In the genomic region with DNA sequence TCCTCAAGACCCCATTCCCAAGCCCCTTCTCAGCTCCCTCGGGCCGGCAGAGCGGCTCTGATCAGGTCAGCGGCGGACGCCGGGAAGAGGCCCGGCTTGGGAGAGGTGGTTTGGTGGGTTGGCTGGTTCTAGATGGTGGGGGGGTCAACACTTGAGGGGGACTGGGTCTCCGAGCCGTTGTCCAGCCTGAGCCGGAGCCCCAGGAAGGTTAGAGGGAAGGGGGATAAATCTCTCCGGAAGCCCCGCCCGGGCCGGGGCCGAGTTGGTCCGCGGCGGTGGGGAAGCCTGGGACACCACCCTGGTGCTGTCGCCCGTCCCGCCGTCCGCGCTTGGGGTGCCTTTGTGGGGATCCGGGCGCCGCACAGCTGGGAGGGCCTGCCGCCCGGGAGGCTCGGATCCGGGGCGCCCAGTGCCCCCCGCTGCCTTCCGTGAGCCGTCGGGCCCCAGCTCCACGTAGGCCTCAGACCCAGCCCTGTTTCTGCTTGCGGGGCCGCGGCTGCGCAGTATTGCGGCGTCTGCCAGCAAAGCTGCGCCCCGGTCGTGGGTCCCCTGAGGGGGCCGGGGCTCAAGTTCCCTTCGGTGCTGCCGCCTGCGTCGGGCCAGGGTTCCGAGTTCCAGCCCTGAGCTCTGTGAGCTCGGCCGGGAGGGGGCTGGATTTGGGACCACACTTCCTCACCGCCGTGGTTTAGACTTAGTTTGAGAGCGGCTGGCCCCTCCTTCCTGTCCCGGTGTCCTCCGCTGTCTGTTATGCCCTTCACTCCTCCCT, we compare ENCODE assay signal across 1 cellular context.
TF ChIP-seq lines count a peak whose summit lies in the region.

No MANE protein-coding gene starts in this region.

TF ChIP-seq in HepG2, 621 proteins besides CTCF, POLR2A, EP300 and RAD21 (continued from another document and continues in another):
- TF ChIP-seq, protein P1, sequence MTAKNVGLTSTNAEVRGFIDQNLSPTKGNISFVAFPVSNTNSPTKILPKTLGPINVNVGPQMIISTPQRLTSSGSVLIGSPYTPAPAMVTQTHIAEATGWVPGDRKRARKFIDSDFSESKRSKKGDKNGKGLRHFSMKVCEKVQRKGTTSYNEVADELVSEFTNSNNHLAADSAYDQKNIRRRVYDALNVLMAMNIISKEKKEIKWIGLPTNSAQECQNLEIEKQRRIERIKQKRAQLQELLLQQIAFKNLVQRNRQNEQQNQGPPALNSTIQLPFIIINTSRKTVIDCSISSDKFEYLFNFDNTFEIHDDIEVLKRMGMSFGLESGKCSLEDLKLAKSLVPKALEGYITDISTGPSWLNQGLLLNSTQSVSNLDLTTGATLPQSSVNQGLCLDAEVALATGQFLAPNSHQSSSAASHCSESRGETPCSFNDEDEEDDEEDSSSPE (CRISPR knock-in tag; IDR thresholded peaks at IDR 0.05) = no peak
- TF ChIP-seq CCAR2 (optimal IDR thresholded peaks at IDR 0.05; ENCODE audit: low read depth, low read length) (no peak), ZNF484 (CRISPR knock-in tag; IDR thresholded peaks at IDR 0.05; ENCODE audit: borderline replicate concordance, low read depth) (0 out of 2 replicates have a peak, but pooled peaks have one; percentile 72), PHB2 (IDR thresholded peaks at IDR 0.05; ENCODE audit: partially characterized antibody) (no peak), SP5 (CRISPR knock-in tag; IDR thresholded peaks at IDR 0.05; ENCODE audit: borderline replicate concordance, low read depth) (no peak), ZBTB7A (CRISPR knock-in tag; IDR thresholded peaks at IDR 0.05) (peak; percentile 45; the same call in 1 of the 2 replicates), POLR2AphosphoS2 (IDR thresholded peaks at IDR 0.05; ENCODE audit: low read depth, low read length) (no peak), ZNF101 (CRISPR knock-in tag; IDR thresholded peaks at IDR 0.05; ENCODE audit: borderline replicate concordance, low read depth) (0 out of 2 replicates have a peak, but pooled peaks have one; percentile 40), ZNF260 (CRISPR knock-in tag; IDR thresholded peaks at IDR 0.05; ENCODE audit: borderline replicate concordance, low read depth) (no peak), ZNF33A (CRISPR knock-in tag; IDR thresholded peaks at IDR 0.05; ENCODE audit: borderline replicate concordance) (0 out of 2 replicates have a peak, but pooled peaks have one; percentile 57), ZNF563 (CRISPR knock-in tag; IDR thresholded peaks at IDR 0.05) (peak; percentile 71; the same call in 1 of the 2 replicates), CEBPB (IDR thresholded peaks at IDR 0.05; ENCODE audit: borderline replicate concordance, low read depth, low read length) (no peak), STAT5B (CRISPR knock-in tag; IDR thresholded peaks at IDR 0.05) (no peak), ZKSCAN8 (CRISPR knock-in tag; IDR thresholded peaks at IDR 0.05; ENCODE audit: borderline replicate concordance) (no peak), ZFY (CRISPR knock-in tag; IDR thresholded peaks at IDR 0.05) (peak; percentile 98), NFIB (CRISPR knock-in tag; IDR thresholded peaks at IDR 0.05; ENCODE audit: borderline replicate concordance) (no peak), ZNF850 (CRISPR knock-in tag; conservative IDR thresholded peaks at IDR 0.05) (no peak; the same call in 1 of the 2 replicates), GFI1 (CRISPR knock-in tag; IDR thresholded peaks at IDR 0.05; ENCODE audit: borderline replicate concordance) (no peak), ZNF558 (CRISPR knock-in tag; IDR thresholded peaks at IDR 0.05; ENCODE audit: borderline replicate concordance) (0 out of 2 replicates have a peak, but pooled peaks have one; percentile 36), ZNF326 (CRISPR knock-in tag; IDR thresholded peaks at IDR 0.05; ENCODE audit: borderline replicate concordance) (no peak), MEIS1 (CRISPR knock-in tag; IDR thresholded peaks at IDR 0.05; ENCODE audit: borderline replicate concordance) (peak; percentile 62; the same call in 1 of the 2 replicates), ZNF138 (CRISPR knock-in tag; IDR thresholded peaks at IDR 0.05; ENCODE audit: low read depth) (no peak), ZNF530 (CRISPR knock-in tag; IDR thresholded peaks at IDR 0.05; ENCODE audit: low read depth) (no peak), ZNF432 (CRISPR knock-in tag; IDR thresholded peaks at IDR 0.05; ENCODE audit: borderline replicate concordance) (no peak), ZC3H4 (CRISPR knock-in tag; IDR thresholded peaks at IDR 0.05; ENCODE audit: borderline replicate concordance) (no peak), ZNF567 (CRISPR knock-in tag; IDR thresholded peaks at IDR 0.05; ENCODE audit: borderline replicate concordance) (no peak), ZNF207 (IDR thresholded peaks at IDR 0.05; ENCODE audit: borderline replicate concordance) (no peak), ZNF17 (CRISPR knock-in tag; IDR thresholded peaks at IDR 0.05) (no peak), EEA1 (CRISPR knock-in tag; IDR thresholded peaks at IDR 0.05; ENCODE audit: borderline replicate concordance) (no peak), ZNF780A (CRISPR knock-in tag; IDR thresholded peaks at IDR 0.05) (no peak), ZNF652 (CRISPR knock-in tag; IDR thresholded peaks at IDR 0.05; ENCODE audit: borderline replicate concordance, low read depth) (no peak), GATAD1 (CRISPR knock-in tag; IDR thresholded peaks at IDR 0.05) (peak; percentile 61; the same call in 1 of the 2 replicates), ZNF160 (CRISPR knock-in tag; IDR thresholded peaks at IDR 0.05) (peak; percentile 33; the same call in 1 of the 2 replicates)
- TF ChIP-seq, protein P2, sequence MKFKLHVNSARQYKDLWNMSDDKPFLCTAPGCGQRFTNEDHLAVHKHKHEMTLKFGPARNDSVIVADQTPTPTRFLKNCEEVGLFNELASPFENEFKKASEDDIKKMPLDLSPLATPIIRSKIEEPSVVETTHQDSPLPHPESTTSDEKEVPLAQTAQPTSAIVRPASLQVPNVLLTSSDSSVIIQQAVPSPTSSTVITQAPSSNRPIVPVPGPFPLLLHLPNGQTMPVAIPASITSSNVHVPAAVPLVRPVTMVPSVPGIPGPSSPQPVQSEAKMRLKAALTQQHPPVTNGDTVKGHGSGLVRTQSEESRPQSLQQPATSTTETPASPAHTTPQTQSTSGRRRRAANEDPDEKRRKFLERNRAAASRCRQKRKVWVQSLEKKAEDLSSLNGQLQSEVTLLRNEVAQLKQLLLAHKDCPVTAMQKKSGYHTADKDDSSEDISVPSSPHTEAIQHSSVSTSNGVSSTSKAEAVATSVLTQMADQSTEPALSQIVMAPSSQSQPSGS (CRISPR knock-in tag; IDR thresholded peaks at IDR 0.05) = no peak
- TF ChIP-seq, protein P3, sequence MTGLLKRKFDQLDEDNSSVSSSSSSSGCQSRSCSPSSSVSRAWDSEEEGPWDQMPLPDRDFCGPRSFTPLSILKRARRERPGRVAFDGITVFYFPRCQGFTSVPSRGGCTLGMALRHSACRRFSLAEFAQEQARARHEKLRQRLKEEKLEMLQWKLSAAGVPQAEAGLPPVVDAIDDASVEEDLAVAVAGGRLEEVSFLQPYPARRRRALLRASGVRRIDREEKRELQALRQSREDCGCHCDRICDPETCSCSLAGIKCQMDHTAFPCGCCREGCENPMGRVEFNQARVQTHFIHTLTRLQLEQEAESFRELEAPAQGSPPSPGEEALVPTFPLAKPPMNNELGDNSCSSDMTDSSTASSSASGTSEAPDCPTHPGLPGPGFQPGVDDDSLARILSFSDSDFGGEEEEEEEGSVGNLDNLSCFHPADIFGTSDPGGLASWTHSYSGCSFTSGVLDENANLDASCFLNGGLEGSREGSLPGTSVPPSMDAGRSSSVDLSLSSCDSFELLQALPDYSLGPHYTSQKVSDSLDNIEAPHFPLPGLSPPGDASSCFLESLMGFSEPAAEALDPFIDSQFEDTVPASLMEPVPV (CRISPR knock-in tag; IDR thresholded peaks at IDR 0.05) = no peak; the same call in 1 of the 2 replicates
- TF ChIP-seq, protein P4, sequence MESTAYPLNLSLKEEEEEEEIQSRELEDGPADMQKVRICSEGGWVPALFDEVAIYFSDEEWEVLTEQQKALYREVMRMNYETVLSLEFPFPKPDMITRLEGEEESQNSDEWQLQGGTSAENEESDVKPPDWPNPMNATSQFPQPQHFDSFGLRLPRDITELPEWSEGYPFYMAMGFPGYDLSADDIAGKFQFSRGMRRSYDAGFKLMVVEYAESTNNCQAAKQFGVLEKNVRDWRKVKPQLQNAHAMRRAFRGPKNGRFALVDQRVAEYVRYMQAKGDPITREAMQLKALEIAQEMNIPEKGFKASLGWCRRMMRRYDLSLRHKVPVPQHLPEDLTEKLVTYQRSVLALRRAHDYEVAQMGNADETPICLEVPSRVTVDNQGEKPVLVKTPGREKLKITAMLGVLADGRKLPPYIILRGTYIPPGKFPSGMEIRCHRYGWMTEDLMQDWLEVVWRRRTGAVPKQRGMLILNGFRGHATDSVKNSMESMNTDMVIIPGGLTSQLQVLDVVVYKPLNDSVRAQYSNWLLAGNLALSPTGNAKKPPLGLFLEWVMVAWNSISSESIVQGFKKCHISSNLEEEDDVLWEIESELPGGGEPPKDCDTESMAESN (CRISPR knock-in tag; conservative IDR thresholded peaks at IDR 0.05) = 0 out of 2 replicates have a peak, but pooled peaks have one; percentile 15
- TF ChIP-seq, protein P5, sequence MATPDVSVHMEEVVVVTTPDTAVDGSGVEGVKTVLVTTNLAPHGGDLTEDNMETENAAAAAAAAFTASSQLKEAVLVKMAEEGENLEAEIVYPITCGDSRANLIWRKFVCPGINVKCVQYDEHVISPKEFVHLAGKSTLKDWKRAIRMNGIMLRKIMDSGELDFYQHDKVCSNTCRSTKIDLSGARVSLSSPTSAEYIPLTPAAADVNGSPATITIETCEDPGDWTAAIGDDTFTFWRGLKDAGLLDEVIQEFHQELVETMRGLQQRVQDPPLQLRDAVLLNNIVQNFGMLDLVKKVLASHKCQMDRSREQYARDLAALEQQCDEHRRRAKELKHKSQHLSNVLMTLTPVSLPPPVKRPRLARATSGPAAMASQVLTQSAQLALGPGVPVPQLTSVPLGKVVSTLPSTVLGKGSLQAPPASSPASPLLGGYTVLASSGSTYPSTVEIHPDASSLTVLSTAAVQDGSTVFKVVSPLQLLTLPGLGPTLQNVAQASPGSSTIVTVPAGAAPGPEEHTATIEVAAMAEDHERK (CRISPR knock-in tag; IDR thresholded peaks at IDR 0.05; ENCODE audit: low read depth) = no peak
- TF ChIP-seq, protein P6, sequence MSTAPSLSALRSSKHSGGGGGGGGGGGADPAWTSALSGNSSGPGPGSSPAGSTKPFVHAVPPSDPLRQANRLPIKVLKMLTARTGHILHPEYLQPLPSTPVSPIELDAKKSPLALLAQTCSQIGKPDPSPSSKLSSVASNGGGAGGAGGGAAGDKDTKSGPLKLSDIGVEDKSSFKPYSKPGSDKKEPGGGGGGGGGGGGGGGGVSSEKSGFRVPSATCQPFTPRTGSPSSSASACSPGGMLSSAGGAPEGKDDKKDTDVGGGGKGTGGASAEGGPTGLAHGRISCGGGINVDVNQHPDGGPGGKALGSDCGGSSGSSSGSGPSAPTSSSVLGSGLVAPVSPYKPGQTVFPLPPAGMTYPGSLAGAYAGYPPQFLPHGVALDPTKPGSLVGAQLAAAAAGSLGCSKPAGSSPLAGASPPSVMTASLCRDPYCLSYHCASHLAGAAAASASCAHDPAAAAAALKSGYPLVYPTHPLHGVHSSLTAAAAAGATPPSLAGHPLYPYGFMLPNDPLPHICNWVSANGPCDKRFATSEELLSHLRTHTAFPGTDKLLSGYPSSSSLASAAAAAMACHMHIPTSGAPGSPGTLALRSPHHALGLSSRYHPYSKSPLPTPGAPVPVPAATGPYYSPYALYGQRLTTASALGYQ (CRISPR knock-in tag; IDR thresholded peaks at IDR 0.05) = peak; percentile 61
- TF ChIP-seq, protein P7, sequence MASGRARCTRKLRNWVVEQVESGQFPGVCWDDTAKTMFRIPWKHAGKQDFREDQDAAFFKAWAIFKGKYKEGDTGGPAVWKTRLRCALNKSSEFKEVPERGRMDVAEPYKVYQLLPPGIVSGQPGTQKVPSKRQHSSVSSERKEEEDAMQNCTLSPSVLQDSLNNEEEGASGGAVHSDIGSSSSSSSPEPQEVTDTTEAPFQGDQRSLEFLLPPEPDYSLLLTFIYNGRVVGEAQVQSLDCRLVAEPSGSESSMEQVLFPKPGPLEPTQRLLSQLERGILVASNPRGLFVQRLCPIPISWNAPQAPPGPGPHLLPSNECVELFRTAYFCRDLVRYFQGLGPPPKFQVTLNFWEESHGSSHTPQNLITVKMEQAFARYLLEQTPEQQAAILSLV (CRISPR knock-in tag; IDR thresholded peaks at IDR 0.05; ENCODE audit: borderline replicate concordance) = peak; percentile 7; the same call in 1 of the 2 replicates
- TF ChIP-seq, protein P8, sequence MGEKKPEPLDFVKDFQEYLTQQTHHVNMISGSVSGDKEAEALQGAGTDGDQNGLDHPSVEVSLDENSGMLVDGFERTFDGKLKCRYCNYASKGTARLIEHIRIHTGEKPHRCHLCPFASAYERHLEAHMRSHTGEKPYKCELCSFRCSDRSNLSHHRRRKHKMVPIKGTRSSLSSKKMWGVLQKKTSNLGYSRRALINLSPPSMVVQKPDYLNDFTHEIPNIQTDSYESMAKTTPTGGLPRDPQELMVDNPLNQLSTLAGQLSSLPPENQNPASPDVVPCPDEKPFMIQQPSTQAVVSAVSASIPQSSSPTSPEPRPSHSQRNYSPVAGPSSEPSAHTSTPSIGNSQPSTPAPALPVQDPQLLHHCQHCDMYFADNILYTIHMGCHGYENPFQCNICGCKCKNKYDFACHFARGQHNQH (CRISPR knock-in tag; IDR thresholded peaks at IDR 0.05) = peak; percentile 36
- TF ChIP-seq, protein P9, sequence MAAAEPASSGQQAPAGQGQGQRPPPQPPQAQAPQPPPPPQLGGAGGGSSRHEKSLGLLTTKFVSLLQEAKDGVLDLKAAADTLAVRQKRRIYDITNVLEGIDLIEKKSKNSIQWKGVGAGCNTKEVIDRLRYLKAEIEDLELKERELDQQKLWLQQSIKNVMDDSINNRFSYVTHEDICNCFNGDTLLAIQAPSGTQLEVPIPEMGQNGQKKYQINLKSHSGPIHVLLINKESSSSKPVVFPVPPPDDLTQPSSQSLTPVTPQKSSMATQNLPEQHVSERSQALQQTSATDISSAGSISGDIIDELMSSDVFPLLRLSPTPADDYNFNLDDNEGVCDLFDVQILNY (CRISPR knock-in tag; conservative IDR thresholded peaks at IDR 0.05) = no peak
- TF ChIP-seq, protein P10, sequence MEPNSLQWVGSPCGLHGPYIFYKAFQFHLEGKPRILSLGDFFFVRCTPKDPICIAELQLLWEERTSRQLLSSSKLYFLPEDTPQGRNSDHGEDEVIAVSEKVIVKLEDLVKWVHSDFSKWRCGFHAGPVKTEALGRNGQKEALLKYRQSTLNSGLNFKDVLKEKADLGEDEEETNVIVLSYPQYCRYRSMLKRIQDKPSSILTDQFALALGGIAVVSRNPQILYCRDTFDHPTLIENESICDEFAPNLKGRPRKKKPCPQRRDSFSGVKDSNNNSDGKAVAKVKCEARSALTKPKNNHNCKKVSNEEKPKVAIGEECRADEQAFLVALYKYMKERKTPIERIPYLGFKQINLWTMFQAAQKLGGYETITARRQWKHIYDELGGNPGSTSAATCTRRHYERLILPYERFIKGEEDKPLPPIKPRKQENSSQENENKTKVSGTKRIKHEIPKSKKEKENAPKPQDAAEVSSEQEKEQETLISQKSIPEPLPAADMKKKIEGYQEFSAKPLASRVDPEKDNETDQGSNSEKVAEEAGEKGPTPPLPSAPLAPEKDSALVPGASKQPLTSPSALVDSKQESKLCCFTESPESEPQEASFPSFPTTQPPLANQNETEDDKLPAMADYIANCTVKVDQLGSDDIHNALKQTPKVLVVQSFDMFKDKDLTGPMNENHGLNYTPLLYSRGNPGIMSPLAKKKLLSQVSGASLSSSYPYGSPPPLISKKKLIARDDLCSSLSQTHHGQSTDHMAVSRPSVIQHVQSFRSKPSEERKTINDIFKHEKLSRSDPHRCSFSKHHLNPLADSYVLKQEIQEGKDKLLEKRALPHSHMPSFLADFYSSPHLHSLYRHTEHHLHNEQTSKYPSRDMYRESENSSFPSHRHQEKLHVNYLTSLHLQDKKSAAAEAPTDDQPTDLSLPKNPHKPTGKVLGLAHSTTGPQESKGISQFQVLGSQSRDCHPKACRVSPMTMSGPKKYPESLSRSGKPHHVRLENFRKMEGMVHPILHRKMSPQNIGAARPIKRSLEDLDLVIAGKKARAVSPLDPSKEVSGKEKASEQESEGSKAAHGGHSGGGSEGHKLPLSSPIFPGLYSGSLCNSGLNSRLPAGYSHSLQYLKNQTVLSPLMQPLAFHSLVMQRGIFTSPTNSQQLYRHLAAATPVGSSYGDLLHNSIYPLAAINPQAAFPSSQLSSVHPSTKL (CRISPR knock-in tag; IDR thresholded peaks at IDR 0.05) = no peak; the same call in 1 of the 2 replicates
